1 cellular context compared by ENCODE assay signal in the genomic region with DNA sequence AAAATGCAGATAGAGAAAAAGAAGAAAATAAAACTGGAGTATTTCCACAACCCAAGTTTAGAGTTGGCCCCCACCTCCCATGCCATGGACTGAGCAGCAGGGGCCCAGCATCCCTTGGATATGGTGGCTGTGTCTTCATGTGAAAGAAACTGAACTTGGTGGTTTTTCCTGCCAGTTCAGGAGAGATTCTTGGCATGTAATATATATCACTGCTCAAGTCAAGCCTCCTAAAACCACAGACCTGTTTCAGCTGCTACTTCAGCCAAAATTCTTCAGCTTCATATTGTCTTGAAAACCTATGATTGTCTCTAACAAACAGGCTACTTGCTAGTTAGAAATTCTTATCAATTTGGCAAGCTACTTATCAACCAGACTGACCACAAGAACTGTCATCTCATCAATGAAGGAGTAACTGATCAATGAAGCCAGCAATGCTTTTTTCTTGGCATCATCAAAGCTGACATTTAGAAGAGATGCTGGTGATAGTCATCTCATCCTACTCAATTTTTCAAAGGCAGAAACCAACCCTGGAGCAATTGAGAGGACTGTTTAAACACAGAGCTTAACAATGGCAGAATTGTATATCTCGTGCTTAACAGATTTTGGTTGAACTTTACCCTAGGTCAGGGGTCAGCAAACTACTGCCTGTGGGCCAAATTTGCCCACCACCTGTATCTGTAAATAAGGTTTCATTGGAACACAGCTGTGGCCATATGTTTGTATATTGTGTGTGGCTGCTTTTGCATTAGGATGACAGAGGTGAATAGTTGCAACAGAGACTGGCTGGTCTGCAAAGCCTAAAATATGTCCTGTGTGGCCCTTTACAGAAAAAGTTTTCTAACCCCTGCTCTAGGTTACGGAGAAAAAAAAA.
TF ChIP-seq lines count a peak whose summit lies in the region.

No MANE protein-coding gene starts in this region.

TF ChIP-seq in HepG2, 621 proteins besides CTCF, POLR2A, EP300 and RAD21 (continued from another document and continues in another):
- TF ChIP-seq, protein P1, sequence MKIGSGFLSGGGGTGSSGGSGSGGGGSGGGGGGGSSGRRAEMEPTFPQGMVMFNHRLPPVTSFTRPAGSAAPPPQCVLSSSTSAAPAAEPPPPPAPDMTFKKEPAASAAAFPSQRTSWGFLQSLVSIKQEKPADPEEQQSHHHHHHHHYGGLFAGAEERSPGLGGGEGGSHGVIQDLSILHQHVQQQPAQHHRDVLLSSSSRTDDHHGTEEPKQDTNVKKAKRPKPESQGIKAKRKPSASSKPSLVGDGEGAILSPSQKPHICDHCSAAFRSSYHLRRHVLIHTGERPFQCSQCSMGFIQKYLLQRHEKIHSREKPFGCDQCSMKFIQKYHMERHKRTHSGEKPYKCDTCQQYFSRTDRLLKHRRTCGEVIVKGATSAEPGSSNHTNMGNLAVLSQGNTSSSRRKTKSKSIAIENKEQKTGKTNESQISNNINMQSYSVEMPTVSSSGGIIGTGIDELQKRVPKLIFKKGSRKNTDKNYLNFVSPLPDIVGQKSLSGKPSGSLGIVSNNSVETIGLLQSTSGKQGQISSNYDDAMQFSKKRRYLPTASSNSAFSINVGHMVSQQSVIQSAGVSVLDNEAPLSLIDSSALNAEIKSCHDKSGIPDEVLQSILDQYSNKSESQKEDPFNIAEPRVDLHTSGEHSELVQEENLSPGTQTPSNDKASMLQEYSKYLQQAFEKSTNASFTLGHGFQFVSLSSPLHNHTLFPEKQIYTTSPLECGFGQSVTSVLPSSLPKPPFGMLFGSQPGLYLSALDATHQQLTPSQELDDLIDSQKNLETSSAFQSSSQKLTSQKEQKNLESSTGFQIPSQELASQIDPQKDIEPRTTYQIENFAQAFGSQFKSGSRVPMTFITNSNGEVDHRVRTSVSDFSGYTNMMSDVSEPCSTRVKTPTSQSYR (CRISPR knock-in tag; IDR thresholded peaks at IDR 0.05; ENCODE audit: borderline replicate concordance), result peak; percentile 60; the same call in 1 of the 2 replicates
- TF ChIP-seq SATB2 (CRISPR knock-in tag; IDR thresholded peaks at IDR 0.05) (no peak), ZBTB42 (CRISPR knock-in tag; IDR thresholded peaks at IDR 0.05) (no peak), TOE1 (CRISPR knock-in tag; IDR thresholded peaks at IDR 0.05) (peak; percentile 72; the same call in 1 of the 2 replicates), ZNF710 (CRISPR knock-in tag; IDR thresholded peaks at IDR 0.05; ENCODE audit: borderline replicate concordance) (peak; percentile 93), PPARG (CRISPR knock-in tag; conservative IDR thresholded peaks at IDR 0.05) (peak; percentile 99), KLF16 (CRISPR knock-in tag; IDR thresholded peaks at IDR 0.05) (peak in 1 of 2 experiments; percentile 24; a peak in 1 of 4 replicates), SMAD3 (CRISPR knock-in tag; IDR thresholded peaks at IDR 0.05) (peak; percentile 89), ZNF639 (CRISPR knock-in tag; conservative IDR thresholded peaks at IDR 0.05) (no peak; the same call in 1 of the 2 replicates), RFXAP (CRISPR knock-in tag; IDR thresholded peaks at IDR 0.05; ENCODE audit: borderline replicate concordance) (peak; percentile 92), ISX (CRISPR knock-in tag; conservative IDR thresholded peaks at IDR 0.05) (no peak), ZNF431 (CRISPR knock-in tag; IDR thresholded peaks at IDR 0.05; ENCODE audit: borderline replicate concordance, low read depth) (peak; percentile 78; the same call in 1 of the 2 replicates), FUBP1 (CRISPR knock-in tag; IDR thresholded peaks at IDR 0.05; ENCODE audit: borderline replicate concordance) (no peak), HMGXB4 (CRISPR knock-in tag; IDR thresholded peaks at IDR 0.05; ENCODE audit: borderline replicate concordance in 1 of 2, low read depth in 1 of 2) (peak; percentile 56 to 65; a peak in 2 of 4 replicates), ATF7-NPFF (CRISPR knock-in tag; IDR thresholded peaks at IDR 0.05; ENCODE audit: low read depth) (peak; percentile 35; the same call in 1 of the 2 replicates), HIC2 (CRISPR knock-in tag; IDR thresholded peaks at IDR 0.05; ENCODE audit: low read depth) (peak; percentile 40; the same call in 1 of the 2 replicates), ZKSCAN1 (IDR thresholded peaks at IDR 0.05; ENCODE audit: low read length) (peak; percentile 21; the same call in 1 of the 2 replicates), ZNF703 (CRISPR knock-in tag; IDR thresholded peaks at IDR 0.05; ENCODE audit: borderline replicate concordance) (peak; percentile 93), ZNF781 (CRISPR knock-in tag; IDR thresholded peaks at IDR 0.05; ENCODE audit: borderline replicate concordance, not compliant biosample characterization) (no peak), ETS1 (CRISPR knock-in tag; IDR thresholded peaks at IDR 0.05) (no peak), HOXA9 (CRISPR knock-in tag; IDR thresholded peaks at IDR 0.05; ENCODE audit: borderline replicate concordance) (no peak), YEATS4 (CRISPR knock-in tag; IDR thresholded peaks at IDR 0.05; ENCODE audit: borderline replicate concordance) (peak; percentile 61; the same call in 1 of the 2 replicates), ATF7 (IDR thresholded peaks at IDR 0.05) (no peak), ATF7 (CRISPR knock-in tag; IDR thresholded peaks at IDR 0.05) (peak; percentile 43; the same call in 1 of the 2 replicates), ZNF546 (CRISPR knock-in tag; conservative IDR thresholded peaks at IDR 0.05) (no peak), BCL6 (CRISPR knock-in tag; IDR thresholded peaks at IDR 0.05) (peak; percentile 91), MIER2 (CRISPR knock-in tag; IDR thresholded peaks at IDR 0.05) (peak; percentile 78), PHB2 (IDR thresholded peaks at IDR 0.05; ENCODE audit: partially characterized antibody) (no peak), ZNF850 (CRISPR knock-in tag; conservative IDR thresholded peaks at IDR 0.05) (no peak), NCOA1 (CRISPR knock-in tag; IDR thresholded peaks at IDR 0.05) (peak; percentile 93), ZNF333 (CRISPR knock-in tag; IDR thresholded peaks at IDR 0.05; ENCODE audit: borderline replicate concordance) (no peak), EZH2 (conservative IDR thresholded peaks at IDR 0.05; ENCODE audit: low read depth, low read length) (no peak), HOXA5 (CRISPR knock-in tag; IDR thresholded peaks at IDR 0.05) (peak; percentile 95)
- TF ChIP-seq, protein P2, sequence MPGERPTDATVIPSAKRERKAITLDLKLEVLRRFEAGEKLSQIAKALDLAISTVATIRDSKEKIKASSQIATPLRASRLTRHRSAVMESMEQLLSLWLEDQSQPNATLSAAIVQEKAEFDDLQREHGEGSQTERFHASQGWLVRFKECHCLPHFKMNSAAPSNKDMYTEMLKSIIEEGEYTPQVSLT (CRISPR knock-in tag; IDR thresholded peaks at IDR 0.05; ENCODE audit: borderline replicate concordance, low read depth), result no peak
- TF ChIP-seq, protein P3, sequence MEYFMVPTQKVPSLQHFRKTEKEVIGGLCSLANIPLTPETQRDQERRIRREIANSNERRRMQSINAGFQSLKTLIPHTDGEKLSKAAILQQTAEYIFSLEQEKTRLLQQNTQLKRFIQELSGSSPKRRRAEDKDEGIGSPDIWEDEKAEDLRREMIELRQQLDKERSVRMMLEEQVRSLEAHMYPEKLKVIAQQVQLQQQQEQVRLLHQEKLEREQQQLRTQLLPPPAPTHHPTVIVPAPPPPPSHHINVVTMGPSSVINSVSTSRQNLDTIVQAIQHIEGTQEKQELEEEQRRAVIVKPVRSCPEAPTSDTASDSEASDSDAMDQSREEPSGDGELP (IDR thresholded peaks at IDR 0.05; ENCODE audit: borderline replicate concordance, low read depth), result peak; percentile 98
- TF ChIP-seq, protein P4, sequence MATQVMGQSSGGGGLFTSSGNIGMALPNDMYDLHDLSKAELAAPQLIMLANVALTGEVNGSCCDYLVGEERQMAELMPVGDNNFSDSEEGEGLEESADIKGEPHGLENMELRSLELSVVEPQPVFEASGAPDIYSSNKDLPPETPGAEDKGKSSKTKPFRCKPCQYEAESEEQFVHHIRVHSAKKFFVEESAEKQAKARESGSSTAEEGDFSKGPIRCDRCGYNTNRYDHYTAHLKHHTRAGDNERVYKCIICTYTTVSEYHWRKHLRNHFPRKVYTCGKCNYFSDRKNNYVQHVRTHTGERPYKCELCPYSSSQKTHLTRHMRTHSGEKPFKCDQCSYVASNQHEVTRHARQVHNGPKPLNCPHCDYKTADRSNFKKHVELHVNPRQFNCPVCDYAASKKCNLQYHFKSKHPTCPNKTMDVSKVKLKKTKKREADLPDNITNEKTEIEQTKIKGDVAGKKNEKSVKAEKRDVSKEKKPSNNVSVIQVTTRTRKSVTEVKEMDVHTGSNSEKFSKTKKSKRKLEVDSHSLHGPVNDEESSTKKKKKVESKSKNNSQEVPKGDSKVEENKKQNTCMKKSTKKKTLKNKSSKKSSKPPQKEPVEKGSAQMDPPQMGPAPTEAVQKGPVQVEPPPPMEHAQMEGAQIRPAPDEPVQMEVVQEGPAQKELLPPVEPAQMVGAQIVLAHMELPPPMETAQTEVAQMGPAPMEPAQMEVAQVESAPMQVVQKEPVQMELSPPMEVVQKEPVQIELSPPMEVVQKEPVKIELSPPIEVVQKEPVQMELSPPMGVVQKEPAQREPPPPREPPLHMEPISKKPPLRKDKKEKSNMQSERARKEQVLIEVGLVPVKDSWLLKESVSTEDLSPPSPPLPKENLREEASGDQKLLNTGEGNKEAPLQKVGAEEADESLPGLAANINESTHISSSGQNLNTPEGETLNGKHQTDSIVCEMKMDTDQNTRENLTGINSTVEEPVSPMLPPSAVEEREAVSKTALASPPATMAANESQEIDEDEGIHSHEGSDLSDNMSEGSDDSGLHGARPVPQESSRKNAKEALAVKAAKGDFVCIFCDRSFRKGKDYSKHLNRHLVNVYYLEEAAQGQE (IDR thresholded peaks at IDR 0.05; ENCODE audit: borderline replicate concordance in 1 of 2, low read depth in 1 of 2, low read length in 2 of 2), result peak in 1 of 2 experiments; percentile 56; a peak in 1 of 4 replicates
